8 cellular contexts compared by ENCODE assay signal in the genomic region with DNA sequence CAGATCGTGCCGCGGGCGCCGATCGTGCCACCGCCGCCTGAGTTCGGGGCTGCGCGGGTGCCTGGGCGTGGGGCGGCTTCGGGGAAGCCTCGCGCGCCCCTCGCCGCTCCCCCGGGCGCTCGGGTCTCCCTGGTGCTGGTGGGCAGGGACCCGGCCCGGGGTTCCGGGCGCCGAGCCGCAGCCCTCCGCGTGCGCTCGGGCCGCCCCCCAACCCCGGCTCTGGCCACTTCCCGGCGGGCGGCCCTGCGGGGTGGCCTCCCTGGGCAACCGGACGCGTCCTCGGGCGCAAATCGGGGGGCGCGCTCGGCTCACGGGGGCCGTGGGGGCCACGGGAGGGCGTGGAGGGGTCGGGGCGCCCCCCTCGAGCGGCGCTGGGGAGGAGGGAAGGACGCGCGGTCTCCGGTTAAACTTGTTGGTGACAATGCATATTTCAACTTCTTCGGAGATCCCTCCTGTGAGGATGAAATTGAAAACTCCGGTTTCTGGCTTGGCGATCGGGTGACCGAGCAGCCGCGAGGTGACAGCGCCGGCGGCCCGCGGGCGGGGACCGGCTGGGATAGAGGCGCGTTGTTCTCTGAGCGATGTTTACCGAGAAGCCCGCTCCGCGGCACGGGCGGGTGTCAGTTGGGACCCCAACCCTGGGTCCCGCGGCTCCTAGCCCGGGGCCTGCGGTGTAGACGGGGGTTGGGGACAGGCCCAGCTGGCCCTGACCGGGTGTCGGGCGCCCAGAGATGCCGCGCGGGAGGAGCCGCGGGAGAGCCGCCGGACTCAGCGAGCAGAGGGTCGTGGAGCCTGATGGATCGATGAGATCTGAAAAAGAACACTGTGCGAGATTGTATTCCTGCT. TPM values are rescaled to one million over a fixed set of nuclear protein-coding genes. Genes with fewer than 3 reads are reported as not detected.
DNase-seq lines count a peak whose midpoint lies in the region; ATAC-seq and TF ChIP-seq lines count a peak whose summit lies in the region.

No MANE protein-coding gene starts in this region.

- peak overlapping the region in 3 of 4 donors; percentile 41 to 52 (median 51) for H3K4me3 Mint-ChIP-seq in CD4-positive, CD25-positive, alpha-beta regulatory T cell

- H3K4me1 Mint-ChIP-seq in CD4-positive, CD25-positive, alpha-beta regulatory T cell, result peaks cover 0 to 11% (median 5%) of the 10 kb centered on the region in 4 donors

- peak overlapping the region; percentile 35; the same call in 1 of the 2 replicates for H2AFZ ChIP-seq in MM.1S (ENCODE audit: low read length)

- no peaks in the 10 kb centered on the region for H3K9me3 Mint-ChIP-seq in CD4-positive, CD25-positive, alpha-beta regulatory T cell

- DNase-seq in CD4-positive, CD25-positive, alpha-beta regulatory T cell, result no peak
- peak; percentile 43 for DNase-seq in MM.1S
- DNase-seq in coronary artery (ENCODE audit: low spot score), result no peak
- DNase-seq in medulla oblongata (ENCODE audit: extremely low spot score), result peak; percentile 42
- DNase-seq in thoracic aorta (ENCODE audit: low spot score), result no peak
- DNase-seq in COR-L47 (lab: John Stamatoyannopoulos, UW), result no peak

- H3K79me2 ChIP-seq in MM.1S (ENCODE audit: low read length), result peaks cover 4% of the 10 kb centered on the region; the same call in 1 of the 2 replicates

- H3K9me3 ChIP-seq in CD4-positive, CD25-positive, alpha-beta regulatory T cell (ENCODE audit: control insufficient read depth in 2 of 2, low read length in 2 of 2), result no peaks in the 10 kb centered on the region
- H3K9me3 ChIP-seq in MM.1S (replicated peaks; ENCODE audit: insufficient read depth, low read length) (no peaks in the 10 kb centered on the region), thoracic aorta (no peaks in the 10 kb centered on the region)

- peak overlapping the region; percentile 28; the same call in 1 of the 2 replicates for H3K9ac ChIP-seq in MM.1S (ENCODE audit: low read length)

- ATAC-seq in CD4-positive, CD25-positive, alpha-beta regulatory T cell (ENCODE audit: low read depth in 2 of 2), result no peak
- ATAC-seq in thoracic aorta (ENCODE audit: insufficient number of reproducible peaks, low FRiP score, low read depth) (no peak), HG02571 (IDR thresholded peaks at IDR 0.05; ENCODE audit: unreplicated experiment) (no peak), GM19035 (IDR thresholded peaks at IDR 0.05; ENCODE audit: unreplicated experiment) (no peak)

- no peaks in the 10 kb centered on the region for H3K36me3 ChIP-seq in CD4-positive, CD25-positive, alpha-beta regulatory T cell (ENCODE audit: control insufficient read depth, insufficient read depth, low read length)
- H3K36me3 ChIP-seq in MM.1S (replicated peaks; ENCODE audit: insufficient read depth, low read length), result no peaks in the 10 kb centered on the region
- H3K36me3 ChIP-seq in thoracic aorta, result no peaks in the 10 kb centered on the region

- H4K20me1 ChIP-seq in MM.1S (ENCODE audit: insufficient read depth, low read length), result no peaks in the 10 kb centered on the region

- H3K36me3 Mint-ChIP-seq in CD4-positive, CD25-positive, alpha-beta regulatory T cell, result no peaks in the 10 kb centered on the region

- H3K27me3 Mint-ChIP-seq in CD4-positive, CD25-positive, alpha-beta regulatory T cell, result peaks cover 57% of the 10 kb centered on the region

- no peaks in the 10 kb centered on the region for H3F3A ChIP-seq in MM.1S (ENCODE audit: insufficient read depth, low read length)

- H3K27ac Mint-ChIP-seq in CD4-positive, CD25-positive, alpha-beta regulatory T cell, result no peak overlapping the region

- H3K27ac ChIP-seq in CD4-positive, CD25-positive, alpha-beta regulatory T cell (ENCODE audit: insufficient read depth, low read length, poor library complexity, severe bottlenecking), result no peak overlapping the region
- H3K27ac ChIP-seq in MM.1S (ENCODE audit: low read length), result no peak overlapping the region
- H3K27ac ChIP-seq in coronary artery, result peak overlapping the region; percentile 65 to 85
- peak overlapping the region; percentile 64 to 68 for H3K27ac ChIP-seq in thoracic aorta

- peak overlapping the region; percentile 46; the same call in 1 of the 2 replicates for H3K4me2 ChIP-seq in MM.1S (ENCODE audit: low read depth, low read length)

- no peak overlapping the region for H3K4me3 ChIP-seq in CD4-positive, CD25-positive, alpha-beta regulatory T cell (ENCODE audit: low read depth, low read length)
- H3K4me3 ChIP-seq in MM.1S (ENCODE audit: low read length) (peak overlapping the region; percentile 62), coronary artery (peak overlapping the region; percentile 92), thoracic aorta (peak overlapping the region; percentile 84)

- peaks cover 6% of the 10 kb centered on the region for H3K4me1 ChIP-seq in CD4-positive, CD25-positive, alpha-beta regulatory T cell (ENCODE audit: control insufficient read depth, insufficient read depth, low read length, poor library complexity, severe bottlenecking)
- H3K4me1 ChIP-seq in MM.1S (ENCODE audit: low read length), result no peaks in the 10 kb centered on the region
- H3K4me1 ChIP-seq in thoracic aorta (ENCODE audit: control insufficient read depth in 1 of 2, low read depth in 2 of 2), result peaks cover 0 to 28% of the 10 kb centered on the region in 2 donors

- no peaks in the 10 kb centered on the region for H3K9me2 ChIP-seq in MM.1S (replicated peaks; ENCODE audit: insufficient read depth, low read length)

- peaks cover 24% of the 10 kb centered on the region for H3K27me3 ChIP-seq in CD4-positive, CD25-positive, alpha-beta regulatory T cell (ENCODE audit: control insufficient read depth, insufficient read depth, low read length)
- H3K27me3 ChIP-seq in MM.1S (replicated peaks; ENCODE audit: insufficient read depth, low read length) (no peaks in the 10 kb centered on the region), thoracic aorta (replicated peaks; ENCODE audit: insufficient read depth) (no peaks in the 10 kb centered on the region)

- TF ChIP-seq CTCF in MM.1S (IDR thresholded peaks at IDR 0.05; ENCODE audit: low read length), result no peak
- no peak for TF ChIP-seq CTCF in coronary artery (IDR thresholded peaks at IDR 0.05)
- TF ChIP-seq CTCF in thoracic aorta (IDR thresholded peaks at IDR 0.05), result no peak

RNA-seq across cellular contexts. Expression of gene SH3BP4, which starts 0.7 kb away (rescaled TPM):
- 0.37 TPM for total RNA-seq in CD4-positive, CD25-positive, alpha-beta regulatory T cell
- polyA plus RNA-seq in CD4-positive, CD25-positive, alpha-beta regulatory T cell, result not detected
- total RNA-seq in thoracic aorta, result 10 to 100 TPM; 24.0 to 32.4 TPM

Comparison
In these comparisons a context has a peak if more than half of its experiments do, and no peak if none do; other contexts are left out.
1. DNase-seq: peak in MM.1S (single experiment) and medulla oblongata (single experiment); none in CD4-positive, CD25-positive, alpha-beta regulatory T cell (0 of 3), coronary artery (single experiment), thoracic aorta (single experiment) and COR-L47 (single experiment).
2. H3K27ac ChIP-seq: peak in coronary artery (2 of 2) and thoracic aorta (2 of 2); none in CD4-positive, CD25-positive, alpha-beta regulatory T cell (single experiment) and MM.1S (single experiment).
3. RNA of gene SH3BP4, which starts 0.7 kb away (total RNA-seq): 24.0 to 32.4 TPM in thoracic aorta; 0.37 TPM in CD4-positive, CD25-positive, alpha-beta regulatory T cell (single experiment); every median in the first group is over 10 times any median in the second.